In genomic region chr1:241074507-241074906, GRCh38 we compare ENCODE assay signal across 18 cellular contexts.
A peak's percentile ranks its signal among the peaks of the same experiment; 100 is the strongest.
DNase-seq lines count a peak whose midpoint lies in the region; ATAC-seq and TF ChIP-seq lines count a peak whose summit lies in the region.
"Had no signal": no experiment of that assay in that cellular context is flagged by ENCODE, and none has a peak within 500 bp of the region (broad histone marks: within the 10 kb centered on the region; RNA-seq: fewer than 3 reads in every experiment).

No MANE protein-coding gene starts in this region.

- TF ChIP-seq POLR2A in thyroid gland (IDR thresholded peaks at IDR 0.05): no peak

- H3K4me3 ChIP-seq in astrocyte of the cerebellum (ENCODE audit: low read depth, low read length): no peak overlapping the region
- H3K4me3 ChIP-seq in psoas muscle: no peak overlapping the region
- H3K4me3 ChIP-seq in thyroid gland (replicated peaks in 1 of 3): no peak overlapping the region
- H3K4me3 ChIP-seq: GM12878, SJSA1 had no signal

- H3K27me3 Mint-ChIP-seq in stimulated activated naive B cell treated with anti-CD40 and anti-IgM and Interleukin-4, amounts not matched to agents 10 μg/mL and 1 μg/mL and 100 μg/mL, for 72 hours: peaks cover 0 to 4% of the 10 kb centered on the region in 2 donors
- H3K27me3 Mint-ChIP-seq: B cell; CD4-positive, alpha-beta T cell had no signal

- no peaks in the 10 kb centered on the region for H3K27me3 ChIP-seq in psoas muscle (ENCODE audit: insufficient read depth in 3 of 3, low read length in 2 of 3)
- H3K27me3 ChIP-seq in thyroid gland: no peaks in the 10 kb centered on the region
- H3K27me3 ChIP-seq: SJSA1 had no signal

- TF ChIP-seq CTCF in astrocyte of the cerebellum (IDR thresholded peaks at IDR 0.05; ENCODE audit: low read depth, low read length, missing control alignments) (no peak), psoas muscle (IDR thresholded peaks at IDR 0.05) (no peak), thyroid gland (IDR thresholded peaks at IDR 0.05) (no peak)

- DNase-seq in Daoy (ENCODE audit: low read depth) (peak; percentile 44), H4 (ENCODE audit: low spot score) (peak; percentile 21), astrocyte of the cerebellum (ENCODE audit: low read depth) (peak; percentile 36), globus pallidus (ENCODE audit: low spot score) (peak; percentile 7), psoas muscle (no peak), thyroid gland (no peak), NCI-H345 treated with DMSO at 0.1 percent for 48 hours (lab: John Stamatoyannopoulos, UW; ENCODE audit: unreplicated experiment) (no peak)
- DNase-seq in stimulated activated naive B cell treated with anti-CD40 and anti-IgM and Interleukin-4, amounts not matched to agents 10 μg/mL and 1 μg/mL and 100 μg/mL, for 72 hours: no peak
- DNase-seq: CD4-positive, alpha-beta T cell; HCEC 1CT; KBM-7; NCI-H1436; NCI-H2029 treated with DMSO at 0.1 percent for 48 hours; NCI-H524 treated with DMSO at 0.1 percent for 48 hours; SW 1271 had no signal

- in situ Hi-C loops in astrocyte of the cerebellum (cut with HindIII; ENCODE audit: low sequenced_read_pairs): no loop called here

- H3K27ac Mint-ChIP-seq in stimulated activated naive B cell treated with anti-CD40 and anti-IgM and Interleukin-4, amounts not matched to agents 10 μg/mL and 1 μg/mL and 100 μg/mL, for 72 hours: no peak overlapping the region
- H3K27ac Mint-ChIP-seq: B cell; CD4-positive, alpha-beta T cell had no signal

- no peak overlapping the region for H3K27ac ChIP-seq in psoas muscle
- no peak overlapping the region for H3K27ac ChIP-seq in thyroid gland
- H3K27ac ChIP-seq: SJSA1 had no signal

- peaks cover 0 to 3% of the 10 kb centered on the region in 2 donors for H3K9me3 Mint-ChIP-seq in stimulated activated naive B cell treated with anti-CD40 and anti-IgM and Interleukin-4, amounts not matched to agents 10 μg/mL and 1 μg/mL and 100 μg/mL, for 72 hours
- H3K9me3 Mint-ChIP-seq: CD4-positive, alpha-beta T cell had no signal

- 49 to 56% (median 52%) methylated on average over 6 of the region's 6 CpGs for WGBS in psoas muscle, 3 donors
- 65 to 69% methylated on average over 6 of the region's 6 CpGs for WGBS in thyroid gland, 2 donors

- H3K36me3 Mint-ChIP-seq in stimulated activated naive B cell treated with anti-CD40 and anti-IgM and Interleukin-4, amounts not matched to agents 10 μg/mL and 1 μg/mL and 100 μg/mL, for 72 hours: no peaks in the 10 kb centered on the region

- no peak for ATAC-seq in psoas muscle
- no peak for ATAC-seq in stimulated activated naive B cell treated with anti-CD40 and anti-IgM and Interleukin-4, amounts not matched to agents 10 μg/mL and 1 μg/mL and 100 μg/mL, for 72 hours (replicated peaks)
- ATAC-seq: GM12878 had no signal

- H3K36me3 ChIP-seq in psoas muscle (ENCODE audit: insufficient read depth in 1 of 2, low read depth in 1 of 2) (no peaks in the 10 kb centered on the region), thyroid gland (no peaks in the 10 kb centered on the region)
- H3K36me3 ChIP-seq: SJSA1 had no signal

- H3K4me1 ChIP-seq in psoas muscle: no peaks in the 10 kb centered on the region
- H3K4me1 ChIP-seq in thyroid gland: no peaks in the 10 kb centered on the region
- H3K4me1 ChIP-seq: SJSA1 had no signal

- H3K4me3 Mint-ChIP-seq in stimulated activated naive B cell treated with anti-CD40 and anti-IgM and Interleukin-4, amounts not matched to agents 10 μg/mL and 1 μg/mL and 100 μg/mL, for 72 hours: no peak overlapping the region
- H3K4me3 Mint-ChIP-seq: B cell; CD4-positive, alpha-beta T cell had no signal

- intact Hi-C loops in psoas muscle (cut with DNase I): no loop called here
- intact Hi-C loops in thyroid gland (cut with DNase I): no loop called here

- H3K4me1 Mint-ChIP-seq in stimulated activated naive B cell treated with anti-CD40 and anti-IgM and Interleukin-4, amounts not matched to agents 10 μg/mL and 1 μg/mL and 100 μg/mL, for 72 hours: no peaks in the 10 kb centered on the region
- H3K4me1 Mint-ChIP-seq: B cell had no signal

- no peaks in the 10 kb centered on the region for H3K9me3 ChIP-seq in psoas muscle
- H3K9me3 ChIP-seq in thyroid gland: no peaks in the 10 kb centered on the region
- H3K9me3 ChIP-seq: SJSA1 had no signal

Comparison
In these comparisons a context has a peak if more than half of its experiments do, and no peak if none do; other contexts are left out.
1. DNase-seq: peak in Daoy (single experiment), H4 (single experiment), astrocyte of the cerebellum (single experiment) and globus pallidus (single experiment); none in psoas muscle (0 of 2), thyroid gland (0 of 2), stimulated activated naive B cell treated with anti-CD40 and anti-IgM and Interleukin-4, amounts not matched to agents 10 μg/mL and 1 μg/mL and 100 μg/mL, for 72 hours (single experiment) and NCI-H345 treated with DMSO at 0.1 percent for 48 hours (single experiment).